8 cellular contexts compared by ENCODE assay signal in the genomic region with DNA sequence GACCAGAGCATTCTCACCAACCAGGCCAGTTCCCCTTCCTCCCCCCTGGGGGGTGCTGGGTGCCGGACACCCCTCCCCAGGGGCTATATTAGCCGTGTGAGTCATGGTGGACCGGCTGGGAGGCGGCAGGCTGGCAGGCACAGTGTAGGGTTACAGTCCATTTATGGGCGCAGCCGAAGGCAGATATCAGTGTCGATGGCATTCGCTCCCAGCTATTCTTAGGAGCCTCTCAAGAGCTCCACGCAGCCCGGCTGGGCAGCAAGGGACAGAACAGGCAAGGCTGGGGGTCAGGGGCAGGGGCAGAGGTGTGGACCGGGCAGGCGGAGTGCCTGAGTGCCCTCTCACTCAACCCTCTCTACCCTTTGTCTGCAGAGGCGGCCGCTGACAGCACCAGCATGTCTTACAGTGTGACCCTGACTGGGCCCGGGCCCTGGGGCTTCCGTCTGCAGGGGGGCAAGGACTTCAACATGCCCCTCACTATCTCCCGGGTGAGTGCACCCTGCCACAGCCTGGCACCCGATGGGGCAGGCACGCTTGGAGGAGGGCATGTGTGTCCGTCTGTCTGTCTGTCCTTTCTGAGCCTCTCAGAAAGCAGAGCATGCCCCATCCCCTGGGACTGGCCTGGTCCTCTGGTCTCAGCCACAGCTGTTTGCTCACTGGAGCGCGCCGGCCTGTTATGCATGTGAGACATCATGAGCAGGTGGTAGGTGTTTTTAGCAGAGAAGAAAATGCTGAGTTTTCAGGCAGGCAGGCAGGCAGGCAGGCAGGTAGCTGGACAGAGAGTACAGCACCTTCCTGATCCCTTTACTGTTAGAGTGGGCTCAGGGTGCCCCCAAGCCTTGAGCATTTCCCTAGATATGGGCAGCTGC. TPM values are rescaled to one million over a fixed set of nuclear protein-coding genes. Genes with fewer than 3 reads are reported as not detected.
DNase-seq lines count a peak whose midpoint lies in the region; ATAC-seq and TF ChIP-seq lines count a peak whose summit lies in the region.

A gene with protein sequence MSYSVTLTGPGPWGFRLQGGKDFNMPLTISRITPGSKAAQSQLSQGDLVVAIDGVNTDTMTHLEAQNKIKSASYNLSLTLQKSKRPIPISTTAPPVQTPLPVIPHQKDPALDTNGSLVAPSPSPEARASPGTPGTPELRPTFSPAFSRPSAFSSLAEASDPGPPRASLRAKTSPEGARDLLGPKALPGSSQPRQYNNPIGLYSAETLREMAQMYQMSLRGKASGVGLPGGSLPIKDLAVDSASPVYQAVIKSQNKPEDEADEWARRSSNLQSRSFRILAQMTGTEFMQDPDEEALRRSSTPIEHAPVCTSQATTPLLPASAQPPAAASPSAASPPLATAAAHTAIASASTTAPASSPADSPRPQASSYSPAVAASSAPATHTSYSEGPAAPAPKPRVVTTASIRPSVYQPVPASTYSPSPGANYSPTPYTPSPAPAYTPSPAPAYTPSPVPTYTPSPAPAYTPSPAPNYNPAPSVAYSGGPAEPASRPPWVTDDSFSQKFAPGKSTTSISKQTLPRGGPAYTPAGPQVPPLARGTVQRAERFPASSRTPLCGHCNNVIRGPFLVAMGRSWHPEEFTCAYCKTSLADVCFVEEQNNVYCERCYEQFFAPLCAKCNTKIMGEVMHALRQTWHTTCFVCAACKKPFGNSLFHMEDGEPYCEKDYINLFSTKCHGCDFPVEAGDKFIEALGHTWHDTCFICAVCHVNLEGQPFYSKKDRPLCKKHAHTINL (plus strand): TSS at position 215 of the 869 bp plus-strand sequence. CDS start 181 bp downstream, at position 396.

- CTCF ChIA-PET in OCI-LY7 (lab: Charles Lee; ENCODE audit: unreplicated experiment), result interaction anchor here (0.6 kb wide), 1 partner anchor 295 kb away, joined by 6 read pairs; no protein-coding TSS in a partner anchor

- 56% methylated on average over 22 of the region's 23 CpGs for WGBS in hepatocyte (ENCODE audit: low lambda C conversion rate, missing lambda C conversion rate)

- H3K36me3 Mint-ChIP-seq in activated T-cell treated with anti-CD3 and anti-CD28 coated beads, Interleukin-2, amount 50 U/mL, for 72 hours (ENCODE audit: insufficient read depth in 2 of 2), result no peaks in the 10 kb centered on the region

- no peaks in the 10 kb centered on the region for H3K9me2 ChIP-seq in OCI-LY7 (ENCODE audit: insufficient read depth, low read length)
- H3K9me2 ChIP-seq in hepatocyte (replicated peaks; ENCODE audit: insufficient read depth), result no peaks in the 10 kb centered on the region

- H4K20me1 ChIP-seq in OCI-LY7 (ENCODE audit: insufficient read depth, low read length), result no peaks in the 10 kb centered on the region
- no peaks in the 10 kb centered on the region for H4K20me1 ChIP-seq in hepatocyte (ENCODE audit: insufficient read depth, poor library complexity, severe bottlenecking)

- BruUV-seq in OCI-LY7 (replicated peaks; lab: Mats Ljungman, UMichigan), result no TSS peak

- H3K27ac ChIP-seq in OCI-LY7 (ENCODE audit: low read depth, low read length, poor library complexity, severe bottlenecking) (peak within 1 kb of the TSS; percentile 13), hepatocyte (no peak within 1 kb of the TSS)

- H3K4me1 ChIP-seq in OCI-LY7 (ENCODE audit: insufficient read depth, low read length, poor library complexity, severe bottlenecking) (peaks cover 45% of the 10 kb centered on the region), hepatocyte (ENCODE audit: insufficient read depth) (peaks cover 26% of the 10 kb centered on the region)

- intact Hi-C loops in OCI-LY7 (cut with micrococcal nuclease; ENCODE audit: unreplicated experiment), result no loop called here

- ATAC-seq in HG02798 (IDR thresholded peaks at IDR 0.05; ENCODE audit: poor library complexity, unreplicated experiment), result peak; percentile 81
- no peak for ATAC-seq in activated T-cell treated with anti-CD3 and anti-CD28 coated beads, Interleukin-2, amount 50 U/mL, for 72 hours (replicated peaks in 1 of 2)

- H2AFZ ChIP-seq in OCI-LY7 (ENCODE audit: low read length) (no peak within 1 kb of the TSS), hepatocyte (no peak within 1 kb of the TSS)

- H3K27me3 Mint-ChIP-seq in activated T-cell treated with anti-CD3 and anti-CD28 coated beads, Interleukin-2, amount 50 U/mL, for 72 hours (ENCODE audit: low read depth), result no peaks in the 10 kb centered on the region

- H3K36me3 ChIP-seq in OCI-LY7 (ENCODE audit: insufficient read depth, low read length) (no peaks in the 10 kb centered on the region), hepatocyte (replicated peaks; ENCODE audit: insufficient read depth, low read depth) (no peaks in the 10 kb centered on the region)

- H3K4me1 Mint-ChIP-seq in activated T-cell treated with anti-CD3 and anti-CD28 coated beads, Interleukin-2, amount 50 U/mL, for 72 hours (ENCODE audit: low read depth), result no peaks in the 10 kb centered on the region

- H3K79me2 ChIP-seq in OCI-LY7 (ENCODE audit: insufficient read depth, low read depth, low read length), result no peaks in the 10 kb centered on the region
- no peaks in the 10 kb centered on the region for H3K79me2 ChIP-seq in hepatocyte

- DNase-seq in DMS79 treated with DMSO at 0.1 percent for 48 hours (lab: John Stamatoyannopoulos, UW) (peak; percentile 78), OCI-LY7 (ENCODE audit: low spot score) (peak; percentile 87), hepatocyte (ENCODE audit: low spot score) (peak; percentile 35), NCI-H1930 (lab: John Stamatoyannopoulos, UW) (no peak)
- DNase-seq in stimulated activated CD4-positive, alpha-beta T cell treated with anti-CD3 and anti-CD28 coated beads, Interleukin-4, amount 100 ng/mL, for 24 hours, result no peak
- no peak for DNase-seq in stimulated activated CD4-positive, alpha-beta T cell treated with anti-CD3 and anti-CD28 coated beads, Interleukin-2, amount 100 ng/mL, for 24 hours
- DNase-seq in activated T-cell treated with anti-CD3 and anti-CD28 coated beads, Interleukin-2, amount 50 U/mL, for 72 hours, result no peak

- POLR2A ChIA-PET in OCI-LY7 (lab: Charles Lee), result no interaction called here

- H3K27ac Mint-ChIP-seq in activated T-cell treated with anti-CD3 and anti-CD28 coated beads, Interleukin-2, amount 50 U/mL, for 72 hours, result no peak within 1 kb of the TSS

- H3K4me3 ChIP-seq in OCI-LY7 (ENCODE audit: low read depth, low read length, poor library complexity, severe bottlenecking), result no peak within 1 kb of the TSS
- H3K4me3 ChIP-seq in hepatocyte, result no peak within 1 kb of the TSS

- no peaks in the 10 kb centered on the region for H3K27me3 ChIP-seq in hepatocyte

- H3K9me3 ChIP-seq in OCI-LY7 (ENCODE audit: low read length) (no peaks in the 10 kb centered on the region), hepatocyte (ENCODE audit: low read depth) (no peaks in the 10 kb centered on the region)

- TF ChIP-seq CTCF in OCI-LY7 (conservative IDR thresholded peaks at IDR 0.05; ENCODE audit: low read length), result no peak
- TF ChIP-seq CTCF in hepatocyte (IDR thresholded peaks at IDR 0.05; ENCODE audit: poor library complexity), result no peak

- no peaks in the 10 kb centered on the region for H3K9me3 Mint-ChIP-seq in activated T-cell treated with anti-CD3 and anti-CD28 coated beads, Interleukin-2, amount 50 U/mL, for 72 hours

- peak within 1 kb of the TSS; percentile 21 for H3K4me2 ChIP-seq in OCI-LY7 (ENCODE audit: low read length)
- no peak within 1 kb of the TSS for H3K4me2 ChIP-seq in hepatocyte

- H3K4me3 Mint-ChIP-seq in activated T-cell treated with anti-CD3 and anti-CD28 coated beads, Interleukin-2, amount 50 U/mL, for 72 hours, result no peak within 1 kb of the TSS

RNA-seq across cellular contexts. Expression of the gene that starts here (rescaled TPM):
- total RNA-seq in OCI-LY7 (2014; rRNA removed; shearing (Covaris generic)), result not detected in 2 replicates
- total RNA-seq in OCI-LY7 (2022) (0.08 TPM in 1 of 2 replicates, not detected in the other), hepatocyte (0.12 TPM in 1 of 2 replicates, not detected in the other)
- polyA plus RNA-seq in hepatocyte, result 0.31 and 0.43 TPM in 2 replicates
- under 1 TPM; 0.14 to 0.16 TPM for total RNA-seq in activated T-cell treated with anti-CD3 and anti-CD28 coated beads, Interleukin-2, amount 50 U/mL, for 72 hours

Comparison
In these comparisons a context has a peak if more than half of its experiments do, and no peak if none do; other contexts are left out.
1. Peak in DNase-seq, H3K27ac ChIP-seq and H3K4me2 ChIP-seq in OCI-LY7; RNA of the gene not detected or under 1 TPM.
2. Peak in DNase-seq in hepatocyte; RNA of the gene not detected or under 1 TPM.